ENCODE assay signal across 8 cellular contexts in genomic region chr15:91021516-91022074, GRCh38. TPM values are rescaled to one million over a fixed set of nuclear protein-coding genes. Genes with fewer than 3 reads are reported as not detected.
DNase-seq lines count a peak whose midpoint lies in the region; ATAC-seq and TF ChIP-seq lines count a peak whose summit lies in the region.

No MANE protein-coding gene starts in this region.

- TF ChIP-seq CTCF in BE2C (IDR thresholded peaks at IDR 0.05; ENCODE audit: low read depth, low read length), result no peak
- no peak for TF ChIP-seq CTCF in GM23338 (conservative IDR thresholded peaks at IDR 0.05; ENCODE audit: low read depth in 2 of 2)
- no peak for TF ChIP-seq CTCF in RWPE1 (conservative IDR thresholded peaks at IDR 0.05; ENCODE audit: low read depth)
- no peak for TF ChIP-seq CTCF in parathyroid adenoma (IDR thresholded peaks at IDR 0.05)

- H3K27me3 Mint-ChIP-seq in GM23338 (ENCODE audit: insufficient read depth, low read depth, poor library complexity), result peaks cover 6% of the 10 kb centered on the region

- H3K27ac Mint-ChIP-seq in GM23338, result peak overlapping the region; percentile 94; the same call in 1 of the 2 replicates

- intact Hi-C loops in posterior vena cava (cut with DNase I), result no loop called here

- peaks cover 3% of the 10 kb centered on the region; the same call in 1 of the 3 replicates for H3K36me3 Mint-ChIP-seq in GM23338 (ENCODE audit: low read depth)

- POLR2A ChIA-PET in RWPE1 (lab: Yijun Ruan, JAX; ENCODE audit: low non-redundant PET), result no interaction called here

- DNase-seq in BE2C, result peak; percentile 63
- no peak for DNase-seq in GM23338 (ENCODE audit: low spot score)
- peak; percentile 30 for DNase-seq in RWPE1 (ENCODE audit: low spot score)
- peak; percentile 8 for DNase-seq in fibroblast of gingiva (ENCODE audit: low read depth)
- DNase-seq in posterior vena cava (ENCODE audit: low spot score), result no peak
- no peak for DNase-seq in cortex of kidney (lab: John Stamatoyannopoulos, UW)
- DNase-seq in NOMO-1 treated with DMSO at 0.1 percent for 48 hours (lab: John Stamatoyannopoulos, UW; ENCODE audit: unreplicated experiment), result no peak

- H3K79me2 ChIP-seq in GM23338 (replicated peaks; ENCODE audit: insufficient read depth) (peaks cover 21% of the 10 kb centered on the region), parathyroid adenoma (no peaks in the 10 kb centered on the region)

- no peaks in the 10 kb centered on the region; the same call in 1 of the 2 replicates for H4K20me1 ChIP-seq in GM23338 (replicated peaks; ENCODE audit: insufficient read depth)

- ATAC-seq in GM23338, result peak; percentile 13; the same call in 2 of the 3 replicates

- H3K4me3 Mint-ChIP-seq in GM23338, result peak overlapping the region; percentile 90

- no peaks in the 10 kb centered on the region for H3K27me3 ChIP-seq in BE2C
- no peaks in the 10 kb centered on the region for H3K27me3 ChIP-seq in GM23338 (ENCODE audit: insufficient read depth)
- H3K27me3 ChIP-seq in parathyroid adenoma (ENCODE audit: control insufficient read depth, insufficient read depth, low read length), result no peaks in the 10 kb centered on the region

- H3K4me1 ChIP-seq in BE2C, result no peaks in the 10 kb centered on the region
- peaks cover 8% of the 10 kb centered on the region for H3K4me1 ChIP-seq in GM23338 (ENCODE audit: insufficient read depth)
- H3K4me1 ChIP-seq in parathyroid adenoma, result no peaks in the 10 kb centered on the region

- no peak overlapping the region for H3K9ac ChIP-seq in parathyroid adenoma

- no peaks in the 10 kb centered on the region for H3K9me3 Mint-ChIP-seq in GM23338

- H2AFZ ChIP-seq in GM23338 (peak overlapping the region; percentile 97), parathyroid adenoma (peak overlapping the region; percentile 51)

- H3K4me2 ChIP-seq in GM23338 (peak overlapping the region; percentile 98), parathyroid adenoma (ENCODE audit: low read length) (peak overlapping the region; percentile 68)

- H3K36me3 ChIP-seq in BE2C (no peaks in the 10 kb centered on the region), GM23338 (ENCODE audit: insufficient read depth) (no peaks in the 10 kb centered on the region), parathyroid adenoma (ENCODE audit: control insufficient read depth, insufficient read depth, low read length) (no peaks in the 10 kb centered on the region)

- peak overlapping the region; percentile 98 for H3K4me3 ChIP-seq in BE2C (ENCODE audit: low read depth, low read length)
- H3K4me3 ChIP-seq in GM23338, result peak overlapping the region; percentile 89
- peak overlapping the region; percentile 72 for H3K4me3 ChIP-seq in parathyroid adenoma (ENCODE audit: low read depth, low read length)

- no peaks in the 10 kb centered on the region for H3K9me2 ChIP-seq in GM23338 (ENCODE audit: insufficient read depth)

- H3F3A ChIP-seq in GM23338 (replicated peaks; ENCODE audit: low read depth), result 0 out of 2 replicates have a peak, but pooled peaks cover 3% of the 10 kb centered on the region

- CTCF ChIA-PET in RWPE1 (lab: Yijun Ruan, JAX), result interaction anchor here (0.5 kb wide), 1 partner anchor 26 kb away, joined by 3 read pairs; no protein-coding TSS in a partner anchor

- peaks cover 12% of the 10 kb centered on the region for H3K4me1 Mint-ChIP-seq in GM23338

- H3K27ac ChIP-seq in GM23338 (ENCODE audit: low read depth) (no peak overlapping the region), RWPE1 (peak overlapping the region; percentile 85), parathyroid adenoma (peak overlapping the region; percentile 43)

- H3K9me3 ChIP-seq in BE2C, result no peaks in the 10 kb centered on the region
- no peaks in the 10 kb centered on the region for H3K9me3 ChIP-seq in parathyroid adenoma (ENCODE audit: control insufficient read depth, low read length)

TF ChIP-seq in GM23338, 12 proteins besides CTCF, POLR2A, EP300 and RAD21:
- no peak for TF ChIP-seq EZH2phosphoT487 (IDR thresholded peaks at IDR 0.05; ENCODE audit: unreplicated experiment)

RNA-seq across cellular contexts. Expression of gene VPS33B, which starts 0.8 kb away (rescaled TPM):
- 18.4 TPM for polyA plus RNA-seq in BE2C (2012; ENCODE audit: insufficient read depth, insufficient read length, low read depth)
- total RNA-seq in GM23338 (2014; rRNA removed; shearing (Covaris generic)), result 8.8 and 9.2 TPM in 2 replicates
- 15.2 and 19.1 TPM in 2 replicates for polyA plus RNA-seq in GM23338 (2016; fragmentation: Nextera tagmentation; extraction: Ambion mirVana)
- total RNA-seq in posterior vena cava, result 10 to 100 TPM; 10.1 to 14.3 TPM

RNA-seq across cellular contexts. Expression of gene PRC1, which starts 27.3 kb away (rescaled TPM):
- 71.9 TPM for polyA plus RNA-seq in BE2C (2012; ENCODE audit: insufficient read depth, insufficient read length, low read depth)
- total RNA-seq in GM23338 (2014; rRNA removed; shearing (Covaris generic)), result 93.1 and 102 TPM in 2 replicates
- polyA plus RNA-seq in GM23338 (2016; fragmentation: Nextera tagmentation; extraction: Ambion mirVana), result 148 and 150 TPM in 2 replicates
- total RNA-seq in posterior vena cava, result 1 to 10 TPM; 6.2 to 7.9 TPM

Comparison
In these comparisons a context has a peak if more than half of its experiments do, and no peak if none do; other contexts are left out.
1. DNase-seq: peak in BE2C (single experiment), RWPE1 (single experiment) and fibroblast of gingiva (single experiment); none in GM23338 (single experiment), posterior vena cava (single experiment), cortex of kidney (single experiment) and NOMO-1 treated with DMSO at 0.1 percent for 48 hours (single experiment).
2. RNA of gene PRC1, which starts 27.3 kb away (total RNA-seq): 93.1 to 102 TPM in GM23338; 6.2 to 7.9 TPM in posterior vena cava; every median in the first group is over 10 times any median in the second.
3. Peak in every context shown above with its lines, with median percentiles within 50 percentile points of each other: H3K4me3 ChIP-seq.